In genomic region chrX:21725498-21725897, GRCh38 we compare ENCODE assay signal across 11 cellular contexts. TPM values are rescaled to one million over a fixed set of nuclear protein-coding genes. Genes with fewer than 3 reads are reported as not detected.
A peak's percentile ranks its signal among the peaks of the same experiment; 100 is the strongest.
DNase-seq lines count a peak whose midpoint lies in the region; ATAC-seq lines count a peak whose summit lies in the region.
"Had no signal": no experiment of that assay in that cellular context is flagged by ENCODE, and none has a peak within 500 bp of the region (broad histone marks: within the 10 kb centered on the region; RNA-seq: fewer than 3 reads in every experiment).

No MANE protein-coding gene starts in this region.

- H3K9me3 ChIP-seq in effector memory CD4-positive, alpha-beta T cell (ENCODE audit: control insufficient read depth, low read length) = no peaks in the 10 kb centered on the region

- DNase-seq in A172 (ENCODE audit: low spot score) = peak; percentile 18
- peak; percentile 56 for DNase-seq in H7
- peak; percentile 53 for DNase-seq in NOMO-1 treated with DMSO at 0.1 percent for 48 hours (lab: John Stamatoyannopoulos, UW; ENCODE audit: unreplicated experiment)
- peak; percentile 3 for DNase-seq in germinal center (ENCODE audit: low spot score)
- no peak for DNase-seq in activated naive CD8-positive, alpha-beta T cell treated with anti-CD3 and anti-CD28 coated beads, Interleukin-2, amount 50 U/mL, for 24 hours
- DNase-seq in activated gamma-delta T cell treated with Interleukin-2 at 50 U/mL for 16 hours = no peak
- no peak for DNase-seq in activated CD8-positive, alpha-beta T cell treated with anti-CD3 and anti-CD28 coated beads, Interleukin-2, amount 10 ng/mL, durations not matched to agents 7 days and 5 days
- no peak for DNase-seq in effector memory CD4-positive, alpha-beta T cell
- DNase-seq: cortex of kidney; NCI-H1694 treated with DMSO at 0.1 percent for 48 hours; stimulated activated CD4-positive, alpha-beta T cell treated with anti-CD3 and anti-CD28 coated beads, Interleukin-1b, Interleukin-23, amount 100 ng/mL, for 48 hours had no signal

- no peaks in the 10 kb centered on the region for H3K36me3 Mint-ChIP-seq in activated naive CD8-positive, alpha-beta T cell treated with anti-CD3 and anti-CD28 coated beads, Interleukin-2, amount 50 U/mL, for 24 hours (ENCODE audit: low read depth)
- H3K36me3 Mint-ChIP-seq in activated CD8-positive, alpha-beta T cell treated with anti-CD3 and anti-CD28 coated beads, Interleukin-2, amount 10 ng/mL, durations not matched to agents 7 days and 5 days (ENCODE audit: low read depth) = no peaks in the 10 kb centered on the region

- peaks cover 4% of the 10 kb centered on the region for H3K27me3 Mint-ChIP-seq in activated naive CD8-positive, alpha-beta T cell treated with anti-CD3 and anti-CD28 coated beads, Interleukin-2, amount 50 U/mL, for 24 hours
- H3K27me3 Mint-ChIP-seq in activated CD8-positive, alpha-beta T cell treated with anti-CD3 and anti-CD28 coated beads, Interleukin-2, amount 10 ng/mL, durations not matched to agents 7 days and 5 days (ENCODE audit: low read depth) = no peaks in the 10 kb centered on the region

- no peaks in the 10 kb centered on the region for H3K27me3 ChIP-seq in H7 (ENCODE audit: control insufficient read depth, insufficient read depth, low read length)
- H3K27me3 ChIP-seq in effector memory CD4-positive, alpha-beta T cell (replicated peaks; ENCODE audit: control insufficient read depth, insufficient read depth, low read length, poor library complexity, severe bottlenecking) = no peaks in the 10 kb centered on the region

- CTCF ChIA-PET in activated CD8-positive, alpha-beta T cell treated with anti-CD3 and anti-CD28 coated beads, Interleukin-2, amount 10 ng/mL, durations not matched to agents 7 days and 5 days (lab: Charles Lee) = interaction anchor here (0.9 to 1.2 kb wide), 3 partner anchors 8 to 1196 kb away, joined by 3 read pairs; no protein-coding TSS in a partner anchor

- H3K27ac Mint-ChIP-seq in activated naive CD8-positive, alpha-beta T cell treated with anti-CD3 and anti-CD28 coated beads, Interleukin-2, amount 50 U/mL, for 24 hours = no peak overlapping the region
- no peak overlapping the region for H3K27ac Mint-ChIP-seq in activated CD8-positive, alpha-beta T cell treated with anti-CD3 and anti-CD28 coated beads, Interleukin-2, amount 10 ng/mL, durations not matched to agents 7 days and 5 days

- no peak overlapping the region for H3K4me3 ChIP-seq in H7 (ENCODE audit: insufficient read depth, low read depth, low read length)
- no peak overlapping the region for H3K4me3 ChIP-seq in effector memory CD4-positive, alpha-beta T cell (ENCODE audit: insufficient read depth, low read depth, low read length, poor library complexity, severe bottlenecking)

- no peaks in the 10 kb centered on the region for H3K9me3 Mint-ChIP-seq in activated naive CD8-positive, alpha-beta T cell treated with anti-CD3 and anti-CD28 coated beads, Interleukin-2, amount 50 U/mL, for 24 hours
- no peaks in the 10 kb centered on the region for H3K9me3 Mint-ChIP-seq in activated CD8-positive, alpha-beta T cell treated with anti-CD3 and anti-CD28 coated beads, Interleukin-2, amount 10 ng/mL, durations not matched to agents 7 days and 5 days (ENCODE audit: insufficient read depth)

- POLR2A ChIA-PET in activated CD8-positive, alpha-beta T cell treated with anti-CD3 and anti-CD28 coated beads, Interleukin-2, amount 10 ng/mL, durations not matched to agents 7 days and 5 days (lab: Charles Lee) = no interaction called here

- no peaks in the 10 kb centered on the region for H3K36me3 ChIP-seq in H7 (replicated peaks; ENCODE audit: control insufficient read depth, insufficient read depth, low read length)
- no peaks in the 10 kb centered on the region for H3K36me3 ChIP-seq in effector memory CD4-positive, alpha-beta T cell (ENCODE audit: control insufficient read depth, insufficient read depth, low read length)

- ATAC-seq in activated naive CD8-positive, alpha-beta T cell treated with anti-CD3 and anti-CD28 coated beads, Interleukin-2, amount 50 U/mL, for 24 hours = no peak
- ATAC-seq in activated CD8-positive, alpha-beta T cell treated with anti-CD3 and anti-CD28 coated beads, Interleukin-2, amount 10 ng/mL, durations not matched to agents 7 days and 5 days = no peak

- H3K4me1 ChIP-seq in effector memory CD4-positive, alpha-beta T cell (ENCODE audit: control insufficient read depth, insufficient read depth, low read length, poor library complexity, severe bottlenecking) = no peaks in the 10 kb centered on the region

- no peak overlapping the region for H3K27ac ChIP-seq in effector memory CD4-positive, alpha-beta T cell (ENCODE audit: insufficient read depth, low read length, poor library complexity, severe bottlenecking)

- no peak overlapping the region for H3K4me3 Mint-ChIP-seq in activated naive CD8-positive, alpha-beta T cell treated with anti-CD3 and anti-CD28 coated beads, Interleukin-2, amount 50 U/mL, for 24 hours
- no peak overlapping the region for H3K4me3 Mint-ChIP-seq in activated CD8-positive, alpha-beta T cell treated with anti-CD3 and anti-CD28 coated beads, Interleukin-2, amount 10 ng/mL, durations not matched to agents 7 days and 5 days

- H3K4me1 Mint-ChIP-seq in activated naive CD8-positive, alpha-beta T cell treated with anti-CD3 and anti-CD28 coated beads, Interleukin-2, amount 50 U/mL, for 24 hours = no peaks in the 10 kb centered on the region
- no peaks in the 10 kb centered on the region for H3K4me1 Mint-ChIP-seq in activated CD8-positive, alpha-beta T cell treated with anti-CD3 and anti-CD28 coated beads, Interleukin-2, amount 10 ng/mL, durations not matched to agents 7 days and 5 days (ENCODE audit: low read depth)

RNA-seq across cellular contexts. Expression of gene SMPX, which starts 32.4 kb away (rescaled TPM):
- not detected in 2 replicates for total RNA-seq in A172 (2014; rRNA removed; shearing (Covaris generic))
- 1.9 TPM in 1 of 2 replicates, not detected in the other for total RNA-seq in H7 (2014; rRNA removed; shearing (Covaris generic))
- total RNA-seq in activated CD8-positive, alpha-beta T cell treated with anti-CD3 and anti-CD28 coated beads, Interleukin-2, amount 10 ng/mL, durations not matched to agents 7 days and 5 days = not detected

Comparison
In these comparisons a context has a peak if more than half of its experiments do, and no peak if none do; other contexts are left out.
1. DNase-seq: peak in A172 (single experiment), H7 (single experiment), NOMO-1 treated with DMSO at 0.1 percent for 48 hours (single experiment) and germinal center (single experiment); none in activated naive CD8-positive, alpha-beta T cell treated with anti-CD3 and anti-CD28 coated beads, Interleukin-2, amount 50 U/mL, for 24 hours (single experiment), activated gamma-delta T cell treated with Interleukin-2 at 50 U/mL for 16 hours (single experiment), activated CD8-positive, alpha-beta T cell treated with anti-CD3 and anti-CD28 coated beads, Interleukin-2, amount 10 ng/mL, durations not matched to agents 7 days and 5 days (single experiment) and effector memory CD4-positive, alpha-beta T cell (0 of 3).